10 cellular contexts compared by ENCODE assay signal in the genomic region with DNA sequence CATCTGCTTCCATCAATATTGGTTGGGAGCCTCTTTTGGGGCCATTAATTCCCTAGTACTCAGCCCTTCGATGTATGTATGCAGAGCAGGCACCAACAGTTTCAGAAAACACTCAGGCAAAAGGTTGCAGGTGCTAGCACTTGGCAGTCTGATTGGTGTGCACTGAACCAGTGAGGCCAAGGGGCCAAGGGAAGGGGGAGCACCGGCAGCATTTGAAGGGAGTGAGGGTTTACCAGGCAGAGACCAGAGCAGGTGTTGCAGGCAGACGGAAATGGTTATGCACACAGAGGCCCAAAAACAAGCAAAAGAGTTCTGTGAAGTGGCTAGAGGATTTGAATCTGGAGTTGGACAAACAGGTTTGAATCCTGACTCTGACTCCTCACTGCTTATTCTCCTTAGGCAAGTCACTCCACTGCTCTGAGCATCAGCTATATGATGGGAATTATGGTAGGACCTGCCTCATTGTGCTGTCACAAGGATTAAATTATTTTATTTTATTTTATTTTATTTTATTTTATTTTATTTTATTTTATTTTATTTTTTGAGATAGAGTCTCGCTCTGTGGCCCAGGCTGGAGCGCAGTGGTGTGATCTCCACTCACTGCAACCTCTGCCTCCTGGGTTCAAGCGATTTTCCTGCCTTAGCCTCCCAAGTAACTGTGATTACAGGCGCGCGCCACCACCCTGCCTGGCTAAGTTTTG. TPM values are rescaled to one million over a fixed set of nuclear protein-coding genes. Genes with fewer than 3 reads are reported as not detected.
DNase-seq lines count a peak whose midpoint lies in the region; ATAC-seq, FAIRE-seq and TF ChIP-seq lines count a peak whose summit lies in the region.
"Had no signal": no experiment of that assay in that cellular context is flagged by ENCODE, and none has a peak within 500 bp of the region (broad histone marks: within the 10 kb centered on the region; RNA-seq: fewer than 3 reads in every experiment).

No MANE protein-coding gene starts in this region.

- peak overlapping the region; percentile 34; the same call in 1 of the 2 replicates for H2AFZ ChIP-seq in GM12878 (ENCODE audit: control insufficient read depth, low read depth, low read length)

- H4K5ac ChIP-seq in mesendoderm (ENCODE audit: low read length): no peak overlapping the region

- BruUV-seq in GM12878 (replicated peaks; lab: Mats Ljungman, UMichigan): no TSS peak

- no peaks in the 10 kb centered on the region for H3K79me1 ChIP-seq in mesendoderm (ENCODE audit: low read length)

- no peak overlapping the region for H3K4me3 ChIP-seq in Jurkat, Clone E6-1 (ENCODE audit: low read length)
- H3K4me3 ChIP-seq in GM12878 (no peak overlapping the region), mesendoderm (ENCODE audit: low read length) (no peak overlapping the region)

- no peak overlapping the region for H3K4me3 Mint-ChIP-seq in activated T-helper 17 cell treated with anti-CD3 and anti-CD28 coated beads, Interleukin-2, amount 50 U/mL, for 72 hours

- H3K79me2 ChIP-seq in GM12878 (ENCODE audit: control insufficient read depth, insufficient read depth, low read length) (no peaks in the 10 kb centered on the region), mesendoderm (ENCODE audit: control insufficient read depth, insufficient read depth, low read length) (no peaks in the 10 kb centered on the region)

- no peak overlapping the region for H2BK5ac ChIP-seq in mesendoderm (ENCODE audit: low read length)

- H3K9me3 ChIP-seq in GM12878 (replicated peaks; ENCODE audit: control insufficient read depth, insufficient read depth, low read length): no peaks in the 10 kb centered on the region; the same call in 2 of the 3 replicates

- H3K9me3 Mint-ChIP-seq in activated T-helper 17 cell treated with anti-CD3 and anti-CD28 coated beads, Interleukin-2, amount 50 U/mL, for 72 hours: no peaks in the 10 kb centered on the region

- H3K36me3 Mint-ChIP-seq in activated T-helper 17 cell treated with anti-CD3 and anti-CD28 coated beads, Interleukin-2, amount 50 U/mL, for 72 hours (ENCODE audit: low read depth): no peaks in the 10 kb centered on the region

- no peak overlapping the region for H3K27ac Mint-ChIP-seq in activated T-helper 17 cell treated with anti-CD3 and anti-CD28 coated beads, Interleukin-2, amount 50 U/mL, for 72 hours

- WGBS in GM12878 (ENCODE audit: insufficient coverage, insufficient replicate concordance, low lambda C conversion rate, missing lambda C conversion rate): 62% methylated on average over 9 of the region's 9 CpGs
- WGBS in mesendoderm (ENCODE audit: extremely low coverage, insufficient coverage, low lambda C conversion rate): no CpG with 5 or more reads among the region's 9 CpGs

- H3K36me3 ChIP-seq in GM12878 (ENCODE audit: control insufficient read depth in 2 of 2, insufficient read depth in 2 of 2, low read length in 1 of 2): no peaks in the 10 kb centered on the region
- H3K36me3 ChIP-seq in mesendoderm (ENCODE audit: control insufficient read depth, insufficient read depth, low read length): no peaks in the 10 kb centered on the region

- POLR2A ChIA-PET in GM12878 (lab: Charles Lee): interaction anchor here (0.6 to 1.6 kb wide), 4 partner anchors 15 to 56 kb away, joined by 3 to 9 read pairs (median 5); no protein-coding TSS in a partner anchor

- peak in 1 of 2 experiments; percentile 62; a peak in 1 of 4 replicates for TF ChIP-seq EP300 in GM12878 (IDR thresholded peaks at IDR 0.05; ENCODE audit: borderline replicate concordance in 1 of 2, control insufficient read depth in 1 of 2, low read depth in 2 of 2, low read length in 2 of 2)

- no peak for TF ChIP-seq POLR2A in GM12878 (IDR thresholded peaks at IDR 0.05; ENCODE audit: low read depth, low read length)

- H3K9ac ChIP-seq in GM12878 (ENCODE audit: control insufficient read depth, insufficient read depth, low read length) (no peak overlapping the region), mesendoderm (ENCODE audit: low read length) (no peak overlapping the region)

- in situ Hi-C loops in GM12878 (cut with MboI): no loop called here

- no peak overlapping the region for H2AK5ac ChIP-seq in mesendoderm (ENCODE audit: low read length)

- H3K18ac ChIP-seq in mesendoderm (ENCODE audit: low read length): no peak overlapping the region

- no peak overlapping the region for H2BK15ac ChIP-seq in mesendoderm (replicated peaks; ENCODE audit: low read depth)

- no peaks in the 10 kb centered on the region for H4K20me1 ChIP-seq in GM12878 (ENCODE audit: control insufficient read depth, insufficient read depth)

- ATAC-seq in GM18858 (IDR thresholded peaks at IDR 0.05; ENCODE audit: unreplicated experiment) (peak; percentile 99), GM21825 (IDR thresholded peaks at IDR 0.05; ENCODE audit: unreplicated experiment) (peak; percentile 100), GM12878 (peak; percentile 99)
- no peak for ATAC-seq in activated T-helper 17 cell treated with anti-CD3 and anti-CD28 coated beads, Interleukin-2, amount 50 U/mL, for 72 hours (replicated peaks)

- peak overlapping the region; percentile 45 for H3K4me2 ChIP-seq in GM12878 (ENCODE audit: control insufficient read depth, insufficient read depth)
- no peak overlapping the region for H3K4me2 ChIP-seq in mesendoderm (ENCODE audit: low read length)

- CTCF ChIA-PET in GM12878 (lab: Yijun Ruan, JAX): interaction anchor here (0.9 to 2.1 kb wide), 3 partner anchors 33 to 123 kb away, joined by 3 to 4 read pairs (median 4); no protein-coding TSS in a partner anchor

- H3K27ac ChIP-seq in GM12878 (ENCODE audit: control insufficient read depth, insufficient read depth): no peak overlapping the region
- H3K27ac ChIP-seq in mesendoderm (ENCODE audit: low read depth, low read length): no peak overlapping the region

- TF ChIP-seq RAD21 in GM12878 (IDR thresholded peaks at IDR 0.05; ENCODE audit: insufficient read depth, low read depth, low read length): peak; percentile 6; the same call in 1 of the 2 replicates

- no peak for TF ChIP-seq CTCF in GM12878 (IDR thresholded peaks at IDR 0.05 in 2 of 3, conservative IDR thresholded peaks at IDR 0.05 in 1 of 3; ENCODE audit: control insufficient read depth in 2 of 3, extremely low read depth in 1 of 3, insufficient read depth in 1 of 3, low read depth in 3 of 3, low read length in 3 of 3)

- H4K8ac ChIP-seq in mesendoderm (ENCODE audit: low read depth, low read length): no peak overlapping the region

- intact Hi-C loops in GM12878 (cut with micrococcal nuclease; ENCODE audit: unreplicated experiment): no loop called here

- no peaks in the 10 kb centered on the region for H3K27me3 Mint-ChIP-seq in activated T-helper 17 cell treated with anti-CD3 and anti-CD28 coated beads, Interleukin-2, amount 50 U/mL, for 72 hours

- H3K27me3 ChIP-seq in GM12878 (replicated peaks in 1 of 2; ENCODE audit: control insufficient read depth in 2 of 2, insufficient read depth in 2 of 2, low read length in 1 of 2): no peaks in the 10 kb centered on the region
- no peaks in the 10 kb centered on the region for H3K27me3 ChIP-seq in mesendoderm (ENCODE audit: insufficient read depth, low read length, poor library complexity)

- peak; percentile 74 for FAIRE-seq in GM12878 (lab: Jason Lieb, UNC)
- FAIRE-seq: keratinocyte had no signal

- H3K56ac ChIP-seq in mesendoderm (ENCODE audit: low read length): no peak overlapping the region

- DNase-seq in Jurkat, Clone E6-1 (ENCODE audit: low read depth, low spot score): peak; percentile 64
- peak; percentile 86 for DNase-seq in GM12878 (ENCODE audit: low read depth, low spot score)
- DNase-seq in OCI-M1 (lab: John Stamatoyannopoulos, UW): no peak
- DNase-seq in mesenteric fat pad (ENCODE audit: low spot score): no peak
- no peak for DNase-seq in mesendoderm
- DNase-seq: stimulated activated CD4-positive, alpha-beta T cell treated with anti-CD3 and anti-CD28 coated beads, Interleukin-4, amount 100 ng/mL, for 4 hours had no signal

- RAD21 ChIA-PET in GM12878 (lab: Charles Lee; ENCODE audit: unreplicated experiment): interaction anchor here (0.6 to 1.9 kb wide), 5 partner anchors 18 to 96 kb away, joined by 3 to 5 read pairs (median 3); no protein-coding TSS in a partner anchor

- peaks cover 8% of the 10 kb centered on the region for H3K4me1 ChIP-seq in GM12878 (ENCODE audit: control insufficient read depth, insufficient read depth, low read length)
- no peaks in the 10 kb centered on the region for H3K4me1 ChIP-seq in mesendoderm (ENCODE audit: control insufficient read depth, low read depth, low read length)

- no peak overlapping the region for H2BK120ac ChIP-seq in mesendoderm (ENCODE audit: low read depth, low read length)

- H3K4me1 Mint-ChIP-seq in activated T-helper 17 cell treated with anti-CD3 and anti-CD28 coated beads, Interleukin-2, amount 50 U/mL, for 72 hours: peaks cover 4% of the 10 kb centered on the region

- no peak overlapping the region for H3K4ac ChIP-seq in mesendoderm (ENCODE audit: low read depth, low read length)

- H3K23ac ChIP-seq in mesendoderm (ENCODE audit: low read length): no peak overlapping the region

- SMC1A ChIA-PET in GM12878 (lab: Charles Lee; ENCODE audit: uncharacterized antibody, unreplicated experiment): interaction anchor here (0.6 to 1.8 kb wide), 6 partner anchors 11 to 96 kb away, joined by 3 to 6 read pairs (median 3); no protein-coding TSS in a partner anchor

TF ChIP-seq in GM12878, 131 proteins besides CTCF, POLR2A, EP300 and RAD21 (continues in another document):
- peak; percentile 25 to 59; a peak in 2 of 4 replicates for TF ChIP-seq IKZF2 (IDR thresholded peaks at IDR 0.05)

RNA-seq across cellular contexts. Expression of gene SHLD1, which starts 58.1 kb away (rescaled TPM):
- polyA plus RNA-seq in Jurkat, Clone E6-1 (2012; ENCODE audit: insufficient read depth, insufficient read length): 12.9 TPM
- total RNA-seq in GM12878 (2013; cell fraction: nucleolus; rRNA removed): 7.8 and 9.2 TPM in 2 replicates
- total RNA-seq in GM12878 (2014; rRNA removed) (10.8 and 13.1 TPM in 2 replicates), GM12878 (2014; rRNA removed; fragmentation: Illumina TruSeq; extraction: Trizol) (18.2 and 19.1 TPM in 2 replicates), GM12878 (2021) (18.1 and 19.2 TPM in 2 replicates), mesenteric fat pad (3.1 TPM)
- 24.5 TPM for polyA plus RNA-seq in GM12878 (2011; ENCODE audit: low read depth)
- polyA plus RNA-seq in GM12878 (2011; rRNA removed) (29.8 and 33.1 TPM in 2 replicates), GM12878 (2014; fragmentation: Illumina TruSeq; extraction: Trizol) (20.1 and 23.1 TPM in 2 replicates), GM12878 (2014; fragmentation: Nextera tagmentation; extraction: Ambion mirVana) (10 to 100 TPM; 47.1 to 70.9 TPM), GM12878 (2014; rRNA removed) (19.6 and 19.9 TPM in 2 replicates), GM12878 (2016; fragmentation: Nextera tagmentation; extraction: Ambion mirVana) (10 to 100 TPM; 30.7 to 33.4 TPM)
- polyA plus RNA-seq in GM12878 (2011; cell fraction: cytosol; rRNA removed): 22.8 and 25.7 TPM in 2 replicates
- polyA plus RNA-seq in GM12878 (2011; cell fraction: nucleus; rRNA removed): 11.5 and 12.5 TPM in 2 replicates
- polyA plus RNA-seq in GM12878 (2012): 10.8 and 14.0 TPM in 2 replicates
- polyA minus RNA-seq in GM12878 (2011; rRNA and poly(A)+ RNA removed): 8.3 and 11.5 TPM in 2 replicates
- 4.7 and 6.3 TPM in 2 replicates for polyA minus RNA-seq in GM12878 (2011; cell fraction: cytosol; rRNA and poly(A)+ RNA removed)
- 7.1 and 13.4 TPM in 2 replicates for polyA minus RNA-seq in GM12878 (2011; cell fraction: nucleus; rRNA and poly(A)+ RNA removed)
- 10 to 100 TPM in 1 of 2 donors, 1 to 10 TPM in 1; 8.6 to 12.9 TPM for total RNA-seq in activated T-helper 17 cell treated with anti-CD3 and anti-CD28 coated beads, Interleukin-2, amount 50 U/mL, for 72 hours
- 5.4 TPM for polyA plus RNA-seq in mesendoderm (2013, experiment 1 of 2)
- 6.0 TPM for polyA plus RNA-seq in mesendoderm (2013, experiment 2 of 2)

Comparison
In these comparisons a context has a peak if more than half of its experiments do, and no peak if none do; other contexts are left out.
1. DNase-seq: peak in Jurkat, Clone E6-1 (single experiment) and GM12878 (single experiment); none in OCI-M1 (single experiment), mesenteric fat pad (single experiment) and mesendoderm (single experiment).